In the genomic region with DNA sequence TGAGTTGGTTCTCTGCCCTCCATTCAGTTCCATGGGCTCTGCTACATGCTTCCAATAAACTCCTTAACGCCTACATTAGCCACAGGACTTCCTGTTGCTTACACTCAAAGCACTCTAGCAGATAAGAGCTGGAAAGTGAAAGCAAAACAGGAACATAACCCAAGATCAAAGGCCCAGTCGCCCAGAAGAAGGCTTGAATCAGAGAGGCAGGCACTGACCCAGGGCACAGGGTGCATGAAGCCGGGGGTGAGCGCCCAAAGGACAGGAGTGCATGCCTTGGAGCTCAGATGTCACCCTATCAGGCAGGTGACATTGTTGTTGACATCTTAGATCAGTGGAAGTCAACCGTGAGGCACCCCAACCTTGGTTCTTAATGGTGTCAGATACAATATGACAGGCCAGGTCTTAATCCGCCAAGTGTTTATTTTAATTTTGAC, we compare ENCODE assay signal across 8 cellular contexts.
A peak's percentile ranks its signal among the peaks of the same experiment; 100 is the strongest.
DNase-seq lines count a peak whose midpoint lies in the region; TF ChIP-seq lines count a peak whose summit lies in the region.

No MANE protein-coding gene starts in this region.

- peaks cover 23 to 35% (median 28%) of the 10 kb centered on the region in 3 donors for H3K4me1 Mint-ChIP-seq in IgD-negative memory B cell

- H3K4me3 Mint-ChIP-seq in IgD-negative memory B cell = peak overlapping the region; percentile 0 to 72 (median 48)

- no peaks in the 10 kb centered on the region for H3K36me3 ChIP-seq in esophagus muscularis mucosa

- TF ChIP-seq EP300 in esophagus muscularis mucosa (IDR thresholded peaks at IDR 0.05) = no peak

- WGBS in esophagus muscularis mucosa = 80% methylated on average over 6 of the region's 6 CpGs

- H3K4me1 ChIP-seq in esophagus muscularis mucosa = no peaks in the 10 kb centered on the region

- peaks cover 5% of the 10 kb centered on the region for H3K27me3 Mint-ChIP-seq in IgD-negative memory B cell

- DNase-seq in COLO668 (lab: John Stamatoyannopoulos, UW; ENCODE audit: unreplicated experiment) (peak; percentile 37), GM20000 (ENCODE audit: low spot score) (peak; percentile 79), UCSD-AML1 (lab: John Stamatoyannopoulos, UW; ENCODE audit: unreplicated experiment) (peak; percentile 49), esophagus muscularis mucosa (ENCODE audit: extremely low spot score) (no peak), cerebellum (ENCODE audit: low spot score) (no peak)
- peak; percentile 36 for DNase-seq in effector CD4-positive, alpha-beta T cell
- peak; percentile 25 for DNase-seq in stimulated activated CD8-positive, alpha-beta memory T cell treated with anti-CD3 and anti-CD28 coated beads, Interleukin-12 subunit alpha, Interleukin-12 subunit beta, amount 100 ng/mL, for 1 hour (ENCODE audit: low read depth)

- H3K36me3 Mint-ChIP-seq in IgD-negative memory B cell = peaks cover 4% of the 10 kb centered on the region

- H3K9me3 Mint-ChIP-seq in IgD-negative memory B cell = peaks cover 0 to 4% (median 2%) of the 10 kb centered on the region in 3 donors

- H3K4me3 ChIP-seq in esophagus muscularis mucosa = no peak overlapping the region

- TF ChIP-seq POLR2A in esophagus muscularis mucosa (IDR thresholded peaks at IDR 0.05; ENCODE audit: low read depth) = no peak

- TF ChIP-seq CTCF in GM20000 (IDR thresholded peaks at IDR 0.05; ENCODE audit: extremely low read depth, missing control alignments) (no peak), esophagus muscularis mucosa (IDR thresholded peaks at IDR 0.05) (no peak)

- H3K27me3 ChIP-seq in esophagus muscularis mucosa = no peaks in the 10 kb centered on the region

- no peak overlapping the region for H3K27ac ChIP-seq in esophagus muscularis mucosa (replicated peaks in 1 of 4)

- intact Hi-C loops in esophagus muscularis mucosa (cut with DNase I) = no loop called here

- no peaks in the 10 kb centered on the region for H3K9me3 ChIP-seq in esophagus muscularis mucosa

- H3K27ac Mint-ChIP-seq in IgD-negative memory B cell = peak overlapping the region; percentile 18 to 91 (median 31)

Comparison
In these comparisons a context has a peak if more than half of its experiments do, and no peak if none do; other contexts are left out.
1. DNase-seq: peak in COLO668 (single experiment), GM20000 (single experiment), UCSD-AML1 (single experiment), effector CD4-positive, alpha-beta T cell (single experiment) and stimulated activated CD8-positive, alpha-beta memory T cell treated with anti-CD3 and anti-CD28 coated beads, Interleukin-12 subunit alpha, Interleukin-12 subunit beta, amount 100 ng/mL, for 1 hour (single experiment); none in esophagus muscularis mucosa (single experiment) and cerebellum (single experiment).